In the genomic region with DNA sequence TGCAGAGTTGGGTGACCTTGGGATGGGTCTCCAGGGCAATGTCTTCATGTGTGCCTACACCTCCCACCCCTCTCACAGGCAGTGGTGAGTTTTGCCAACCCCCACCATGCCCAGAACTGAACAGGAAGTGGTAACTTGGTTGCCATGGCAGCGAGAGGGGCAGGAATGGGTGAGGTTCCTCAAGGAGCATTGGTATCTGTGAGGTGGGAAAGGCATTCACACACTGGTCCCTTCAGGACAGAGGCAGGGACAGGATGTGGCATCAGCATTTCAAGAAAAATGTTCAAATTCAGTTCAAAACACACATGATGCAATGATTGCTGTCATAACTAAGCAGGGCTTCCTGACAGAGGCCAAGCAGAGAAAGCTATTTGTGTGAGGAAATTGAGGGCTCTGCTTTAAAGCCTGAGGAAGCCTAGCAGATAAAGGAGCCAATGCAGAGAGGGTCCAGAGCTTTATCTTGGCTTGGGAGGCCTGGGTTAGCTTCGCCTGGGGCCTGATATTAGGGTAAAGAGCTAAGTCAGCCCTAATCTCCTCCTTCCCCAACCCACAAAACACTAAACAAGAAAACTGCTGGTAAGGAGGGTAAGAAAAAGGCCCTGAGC, we compare ENCODE assay signal across 10 cellular contexts. TPM values are rescaled to one million over a fixed set of nuclear protein-coding genes. Genes with fewer than 3 reads are reported as not detected.
DNase-seq lines count a peak whose midpoint lies in the region; ATAC-seq lines count a peak whose summit lies in the region.
"Had no signal": no experiment of that assay in that cellular context is flagged by ENCODE, and none has a peak within 500 bp of the region (broad histone marks: within the 10 kb centered on the region; RNA-seq: fewer than 3 reads in every experiment).

No MANE protein-coding gene starts in this region.

- H3K4me1 Mint-ChIP-seq in activated T-helper 17 cell treated with anti-CD3 and anti-CD28 coated beads, Interleukin-2, amount 50 U/mL, for 72 hours = peaks cover 46% of the 10 kb centered on the region

- H3K27me3 Mint-ChIP-seq in activated T-helper 17 cell treated with anti-CD3 and anti-CD28 coated beads, Interleukin-2, amount 50 U/mL, for 72 hours = no peaks in the 10 kb centered on the region

- DNase-seq in OCI-M1 (lab: John Stamatoyannopoulos, UW) = peak; percentile 83
- DNase-seq in left kidney (ENCODE audit: low read depth, low spot score) = peak; percentile 12
- DNase-seq in stimulated activated naive CD4-positive, alpha-beta T cell treated with Interleukin-2 at 50 U/mL for 16 hours (lab: John Stamatoyannopoulos, UW) = peak; percentile 35
- DNase-seq in NCI-H2196 treated with DMSO at 0.1 percent for 48 hours (lab: John Stamatoyannopoulos, UW; ENCODE audit: unreplicated experiment) = no peak
- DNase-seq in LoVo (ENCODE audit: low spot score) = no peak

- H3K36me3 Mint-ChIP-seq in activated T-helper 17 cell treated with anti-CD3 and anti-CD28 coated beads, Interleukin-2, amount 50 U/mL, for 72 hours (ENCODE audit: low read depth) = peaks cover 8% of the 10 kb centered on the region

- peak; percentile 17 for ATAC-seq in GM21619 (IDR thresholded peaks at IDR 0.05; ENCODE audit: unreplicated experiment)
- peak; percentile 57 for ATAC-seq in activated T-helper 17 cell treated with anti-CD3 and anti-CD28 coated beads, Interleukin-2, amount 50 U/mL, for 72 hours (replicated peaks)
- ATAC-seq in HG03097 (IDR thresholded peaks at IDR 0.05; ENCODE audit: low FRiP score, unreplicated experiment) = no peak

- H3K9me3 Mint-ChIP-seq in activated T-helper 17 cell treated with anti-CD3 and anti-CD28 coated beads, Interleukin-2, amount 50 U/mL, for 72 hours = no peaks in the 10 kb centered on the region
- H3K9me3 Mint-ChIP-seq: nephron had no signal

- H3K27ac Mint-ChIP-seq in activated T-helper 17 cell treated with anti-CD3 and anti-CD28 coated beads, Interleukin-2, amount 50 U/mL, for 72 hours = peak overlapping the region; percentile 85
- H3K27ac Mint-ChIP-seq: nephron had no signal

- H3K4me3 Mint-ChIP-seq in activated T-helper 17 cell treated with anti-CD3 and anti-CD28 coated beads, Interleukin-2, amount 50 U/mL, for 72 hours = peak overlapping the region; percentile 66
- H3K4me3 Mint-ChIP-seq: nephron had no signal

RNA-seq across cellular contexts. Expression of a gene that starts 0.6 kb away (rescaled TPM):
- 1 to 10 TPM; 3.3 to 6.2 TPM for total RNA-seq in activated T-helper 17 cell treated with anti-CD3 and anti-CD28 coated beads, Interleukin-2, amount 50 U/mL, for 72 hours
- total RNA-seq: SK-MEL-5 had no signal

RNA-seq across cellular contexts. Expression of a gene that starts 27.8 kb away (rescaled TPM):
- not detected for total RNA-seq in activated T-helper 17 cell treated with anti-CD3 and anti-CD28 coated beads, Interleukin-2, amount 50 U/mL, for 72 hours
- total RNA-seq: SK-MEL-5 had no signal

RNA-seq across cellular contexts. Expression of a gene that starts 37.5 kb away (rescaled TPM):
- total RNA-seq in activated T-helper 17 cell treated with anti-CD3 and anti-CD28 coated beads, Interleukin-2, amount 50 U/mL, for 72 hours = not detected
- total RNA-seq: SK-MEL-5 had no signal

RNA-seq across cellular contexts. Expression of a gene that starts 46.3 kb away (rescaled TPM):
- not detected for total RNA-seq in activated T-helper 17 cell treated with anti-CD3 and anti-CD28 coated beads, Interleukin-2, amount 50 U/mL, for 72 hours
- total RNA-seq: SK-MEL-5 had no signal

Comparison
In these comparisons a context has a peak if more than half of its experiments do, and no peak if none do; other contexts are left out.
1. DNase-seq: peak in OCI-M1 (single experiment), left kidney (single experiment) and stimulated activated naive CD4-positive, alpha-beta T cell treated with Interleukin-2 at 50 U/mL for 16 hours (single experiment); none in NCI-H2196 treated with DMSO at 0.1 percent for 48 hours (single experiment) and LoVo (single experiment).